ENCODE assay signal across 1 cellular context in the genomic region with DNA sequence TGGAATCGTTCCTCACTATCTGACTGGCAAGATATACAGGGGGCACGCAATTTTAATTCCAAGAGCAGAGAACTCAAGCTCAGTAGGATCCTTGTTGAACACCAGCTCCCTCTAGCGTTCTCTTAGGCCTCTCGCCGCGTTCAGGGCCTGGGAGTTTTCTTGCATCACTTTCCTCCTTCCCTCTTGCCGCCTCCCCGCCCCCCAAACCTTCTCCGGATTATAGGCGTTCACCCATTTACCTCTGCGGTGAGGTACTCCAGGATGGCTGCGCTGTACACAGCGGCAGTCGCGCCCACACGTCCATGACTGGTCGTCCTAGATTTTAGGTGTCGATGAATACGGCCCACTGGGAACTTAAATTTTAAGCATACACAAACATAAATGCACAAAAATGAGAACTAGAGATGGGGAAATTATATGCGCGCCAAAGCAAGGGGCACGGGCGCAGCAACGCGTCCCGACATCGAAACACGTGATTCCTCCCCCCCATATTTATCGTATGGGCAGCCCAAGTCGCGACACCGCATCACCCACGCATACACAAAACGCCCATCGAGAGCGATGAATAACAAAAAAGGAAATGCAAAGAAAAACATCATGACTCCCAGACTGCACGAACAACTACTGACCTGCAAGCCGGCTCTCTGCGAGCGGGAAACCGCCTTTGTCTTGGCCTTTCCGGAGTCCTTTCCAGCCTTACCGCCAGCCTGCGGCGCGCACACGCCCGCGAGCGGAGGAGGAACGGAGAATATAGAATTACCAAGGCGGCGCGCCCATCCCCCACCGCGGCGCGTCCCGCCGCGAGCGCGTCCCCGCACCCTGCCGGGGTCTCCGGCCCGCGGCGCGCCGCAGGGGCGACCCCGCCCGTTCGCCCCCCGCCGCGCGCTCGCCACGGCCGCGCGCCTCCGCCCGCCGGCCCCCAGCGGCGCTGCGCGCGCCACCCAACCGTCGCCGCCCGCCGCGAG.
A peak's percentile ranks its signal among the peaks of the same experiment; 100 is the strongest.
TF ChIP-seq lines count a peak whose summit lies in the region.

No MANE protein-coding gene starts in this region.

TF ChIP-seq in K562, 482 proteins besides CTCF, POLR2A, EP300 and RAD21 (continued from another document and continues in another):
- TF ChIP-seq CBX2 (IDR thresholded peaks at IDR 0.05; ENCODE audit: insufficient read depth, low read length, poor library complexity, severe bottlenecking) (no peak), SMAD1 (IDR thresholded peaks at IDR 0.05; ENCODE audit: low read depth, low read length, partially characterized antibody) (no peak), SP2 (IDR thresholded peaks at IDR 0.05; ENCODE audit: extremely low read depth, low read depth, low read length, poor library complexity, severe bottlenecking) (no peak), SIRT6 (IDR thresholded peaks at IDR 0.05; ENCODE audit: low read depth, low read length) (no peak), HCFC1 (IDR thresholded peaks at IDR 0.05; ENCODE audit: low read depth, low read length) (no peak; the same call in 1 of the 2 replicates), SRSF1 (IDR thresholded peaks at IDR 0.05; ENCODE audit: low read depth, low read length) (no peak), TSHZ1 (CRISPR knock-in tag; IDR thresholded peaks at IDR 0.05) (no peak), DPF2 (IDR thresholded peaks at IDR 0.05) (peak; percentile 54; the same call in 1 of the 2 replicates), ZBTB26 (CRISPR knock-in tag; IDR thresholded peaks at IDR 0.05) (no peak), KLF6 (CRISPR knock-in tag; IDR thresholded peaks at IDR 0.05; ENCODE audit: borderline replicate concordance) (no peak), HEY1 (CRISPR knock-in tag; IDR thresholded peaks at IDR 0.05; ENCODE audit: borderline replicate concordance) (no peak), ESRRB (CRISPR knock-in tag; IDR thresholded peaks at IDR 0.05; ENCODE audit: borderline replicate concordance) (no peak), ZBTB12 (CRISPR knock-in tag; IDR thresholded peaks at IDR 0.05) (no peak), PHF8 (IDR thresholded peaks at IDR 0.05; ENCODE audit: borderline replicate concordance, low read length) (no peak), ZNF224 (CRISPR knock-in tag; IDR thresholded peaks at IDR 0.05) (no peak), ZNF121 (CRISPR knock-in tag; conservative IDR thresholded peaks at IDR 0.05) (no peak), SNAPC5 (CRISPR knock-in tag; IDR thresholded peaks at IDR 0.05) (no peak), FOXP1 (CRISPR knock-in tag; IDR thresholded peaks at IDR 0.05) (no peak), ZNF77 (CRISPR knock-in tag; IDR thresholded peaks at IDR 0.05) (no peak), ZKSCAN3 (CRISPR knock-in tag; IDR thresholded peaks at IDR 0.05) (no peak), MTF1 (CRISPR knock-in tag; IDR thresholded peaks at IDR 0.05; ENCODE audit: borderline replicate concordance) (no peak), ZFP30 (CRISPR knock-in tag; IDR thresholded peaks at IDR 0.05; ENCODE audit: borderline replicate concordance) (no peak), HSF4 (CRISPR knock-in tag; IDR thresholded peaks at IDR 0.05; ENCODE audit: borderline replicate concordance) (no peak), CBX8 (IDR thresholded peaks at IDR 0.05; ENCODE audit: borderline replicate concordance, extremely low read depth, low read depth, low read length, poor library complexity, severe bottlenecking) (no peak), ZNF76 (CRISPR knock-in tag; IDR thresholded peaks at IDR 0.05; ENCODE audit: borderline replicate concordance) (no peak), EHMT2 (IDR thresholded peaks at IDR 0.05) (no peak), XRCC3 (IDR thresholded peaks at IDR 0.05) (no peak), LARP7 (IDR thresholded peaks at IDR 0.05) (peak; percentile 74), TEAD4 (IDR thresholded peaks at IDR 0.05; ENCODE audit: low read length) (0 out of 2 replicates have a peak, but pooled peaks have one; percentile 9), TEAD4 (CRISPR knock-in tag; IDR thresholded peaks at IDR 0.05; ENCODE audit: borderline replicate concordance) (no peak), ZNF217 (CRISPR knock-in tag; IDR thresholded peaks at IDR 0.05) (no peak), POLR2H (tag; IDR thresholded peaks at IDR 0.05; ENCODE audit: low read depth) (no peak; the same call in 1 of the 2 replicates)
- TF ChIP-seq, protein P1, sequence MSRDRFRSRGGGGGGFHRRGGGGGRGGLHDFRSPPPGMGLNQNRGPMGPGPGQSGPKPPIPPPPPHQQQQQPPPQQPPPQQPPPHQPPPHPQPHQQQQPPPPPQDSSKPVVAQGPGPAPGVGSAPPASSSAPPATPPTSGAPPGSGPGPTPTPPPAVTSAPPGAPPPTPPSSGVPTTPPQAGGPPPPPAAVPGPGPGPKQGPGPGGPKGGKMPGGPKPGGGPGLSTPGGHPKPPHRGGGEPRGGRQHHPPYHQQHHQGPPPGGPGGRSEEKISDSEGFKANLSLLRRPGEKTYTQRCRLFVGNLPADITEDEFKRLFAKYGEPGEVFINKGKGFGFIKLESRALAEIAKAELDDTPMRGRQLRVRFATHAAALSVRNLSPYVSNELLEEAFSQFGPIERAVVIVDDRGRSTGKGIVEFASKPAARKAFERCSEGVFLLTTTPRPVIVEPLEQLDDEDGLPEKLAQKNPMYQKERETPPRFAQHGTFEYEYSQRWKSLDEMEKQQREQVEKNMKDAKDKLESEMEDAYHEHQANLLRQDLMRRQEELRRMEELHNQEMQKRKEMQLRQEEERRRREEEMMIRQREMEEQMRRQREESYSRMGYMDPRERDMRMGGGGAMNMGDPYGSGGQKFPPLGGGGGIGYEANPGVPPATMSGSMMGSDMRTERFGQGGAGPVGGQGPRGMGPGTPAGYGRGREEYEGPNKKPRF (IDR thresholded peaks at IDR 0.05; ENCODE audit: low read depth, low read length), result no peak
- TF ChIP-seq, protein P2, sequence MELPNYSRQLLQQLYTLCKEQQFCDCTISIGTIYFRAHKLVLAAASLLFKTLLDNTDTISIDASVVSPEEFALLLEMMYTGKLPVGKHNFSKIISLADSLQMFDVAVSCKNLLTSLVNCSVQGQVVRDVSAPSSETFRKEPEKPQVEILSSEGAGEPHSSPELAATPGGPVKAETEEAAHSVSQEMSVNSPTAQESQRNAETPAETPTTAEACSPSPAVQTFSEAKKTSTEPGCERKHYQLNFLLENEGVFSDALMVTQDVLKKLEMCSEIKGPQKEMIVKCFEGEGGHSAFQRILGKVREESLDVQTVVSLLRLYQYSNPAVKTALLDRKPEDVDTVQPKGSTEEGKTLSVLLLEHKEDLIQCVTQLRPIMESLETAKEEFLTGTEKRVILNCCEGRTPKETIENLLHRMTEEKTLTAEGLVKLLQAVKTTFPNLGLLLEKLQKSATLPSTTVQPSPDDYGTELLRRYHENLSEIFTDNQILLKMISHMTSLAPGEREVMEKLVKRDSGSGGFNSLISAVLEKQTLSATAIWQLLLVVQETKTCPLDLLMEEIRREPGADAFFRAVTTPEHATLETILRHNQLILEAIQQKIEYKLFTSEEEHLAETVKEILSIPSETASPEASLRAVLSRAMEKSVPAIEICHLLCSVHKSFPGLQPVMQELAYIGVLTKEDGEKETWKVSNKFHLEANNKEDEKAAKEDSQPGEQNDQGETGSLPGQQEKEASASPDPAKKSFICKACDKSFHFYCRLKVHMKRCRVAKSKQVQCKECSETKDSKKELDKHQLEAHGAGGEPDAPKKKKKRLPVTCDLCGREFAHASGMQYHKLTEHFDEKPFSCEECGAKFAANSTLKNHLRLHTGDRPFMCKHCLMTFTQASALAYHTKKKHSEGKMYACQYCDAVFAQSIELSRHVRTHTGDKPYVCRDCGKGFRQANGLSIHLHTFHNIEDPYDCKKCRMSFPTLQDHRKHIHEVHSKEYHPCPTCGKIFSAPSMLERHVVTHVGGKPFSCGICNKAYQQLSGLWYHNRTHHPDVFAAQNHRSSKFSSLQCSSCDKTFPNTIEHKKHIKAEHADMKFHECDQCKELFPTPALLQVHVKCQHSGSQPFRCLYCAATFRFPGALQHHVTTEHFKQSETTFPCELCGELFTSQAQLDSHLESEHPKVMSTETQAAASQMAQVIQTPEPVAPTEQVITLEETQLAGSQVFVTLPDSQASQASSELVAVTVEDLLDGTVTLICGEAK (IDR thresholded peaks at IDR 0.05), result peak; percentile 41; the same call in 1 of the 2 replicates
- TF ChIP-seq, protein P2 (CRISPR knock-in tag; IDR thresholded peaks at IDR 0.05), result no peak
- TF ChIP-seq, protein P3, sequence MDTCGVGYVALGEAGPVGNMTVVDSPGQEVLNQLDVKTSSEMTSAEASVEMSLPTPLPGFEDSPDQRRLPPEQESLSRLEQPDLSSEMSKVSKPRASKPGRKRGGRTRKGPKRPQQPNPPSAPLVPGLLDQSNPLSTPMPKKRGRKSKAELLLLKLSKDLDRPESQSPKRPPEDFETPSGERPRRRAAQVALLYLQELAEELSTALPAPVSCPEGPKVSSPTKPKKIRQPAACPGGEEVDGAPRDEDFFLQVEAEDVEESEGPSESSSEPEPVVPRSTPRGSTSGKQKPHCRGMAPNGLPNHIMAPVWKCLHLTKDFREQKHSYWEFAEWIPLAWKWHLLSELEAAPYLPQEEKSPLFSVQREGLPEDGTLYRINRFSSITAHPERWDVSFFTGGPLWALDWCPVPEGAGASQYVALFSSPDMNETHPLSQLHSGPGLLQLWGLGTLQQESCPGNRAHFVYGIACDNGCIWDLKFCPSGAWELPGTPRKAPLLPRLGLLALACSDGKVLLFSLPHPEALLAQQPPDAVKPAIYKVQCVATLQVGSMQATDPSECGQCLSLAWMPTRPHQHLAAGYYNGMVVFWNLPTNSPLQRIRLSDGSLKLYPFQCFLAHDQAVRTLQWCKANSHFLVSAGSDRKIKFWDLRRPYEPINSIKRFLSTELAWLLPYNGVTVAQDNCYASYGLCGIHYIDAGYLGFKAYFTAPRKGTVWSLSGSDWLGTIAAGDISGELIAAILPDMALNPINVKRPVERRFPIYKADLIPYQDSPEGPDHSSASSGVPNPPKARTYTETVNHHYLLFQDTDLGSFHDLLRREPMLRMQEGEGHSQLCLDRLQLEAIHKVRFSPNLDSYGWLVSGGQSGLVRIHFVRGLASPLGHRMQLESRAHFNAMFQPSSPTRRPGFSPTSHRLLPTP (IDR thresholded peaks at IDR 0.05; ENCODE audit: borderline replicate concordance, extremely low read depth, insufficient read length), result no peak
